ENCODE assay signal across 12 cellular contexts in genomic region chr6:134551245-134551960, GRCh38.
DNase-seq lines count a peak whose midpoint lies in the region; ATAC-seq and TF ChIP-seq lines count a peak whose summit lies in the region.
"Had no signal": no experiment of that assay in that cellular context is flagged by ENCODE, and none has a peak within 500 bp of the region (broad histone marks: within the 10 kb centered on the region; RNA-seq: fewer than 3 reads in every experiment).

No MANE protein-coding gene starts in this region.

- DNase-seq in A172 (ENCODE audit: low spot score) (peak; percentile 46), HS-5 (ENCODE audit: low read depth) (peak; percentile 86), mammary epithelial cell (peak; percentile 64), CD1c-positive myeloid dendritic cell (ENCODE audit: extremely low spot score) (no peak), DMS79 (lab: John Stamatoyannopoulos, UW) (no peak), KG1 (lab: John Stamatoyannopoulos, UW) (no peak)
- DNase-seq: activated naive CD8-positive, alpha-beta T cell treated with anti-CD3 and anti-CD28 coated beads for 36 hours; BE2C; left ventricle myocardium superior had no signal

- H3K9me3 ChIP-seq in mammary epithelial cell (replicated peaks; ENCODE audit: insufficient read depth, low read length): no peaks in the 10 kb centered on the region
- H3K9me3 ChIP-seq: BE2C, right atrium auricular region had no signal

- BruUV-seq in mammary epithelial cell (replicated peaks; lab: Mats Ljungman, UMichigan): no TSS peak

- H4K20me1 ChIP-seq in mammary epithelial cell (ENCODE audit: insufficient read depth, low read length): no peaks in the 10 kb centered on the region

- peak overlapping the region; percentile 37 for H3K4me2 ChIP-seq in mammary epithelial cell (ENCODE audit: insufficient read depth, low read depth, low read length)

- no peaks in the 10 kb centered on the region for H3K36me3 ChIP-seq in mammary epithelial cell (ENCODE audit: insufficient read depth, low read length)
- H3K36me3 ChIP-seq: BE2C, right atrium auricular region had no signal

- H3K27me3 ChIP-seq in mammary epithelial cell (ENCODE audit: insufficient read depth, low read length) (no peaks in the 10 kb centered on the region), layer of hippocampus (ENCODE audit: control insufficient read depth, insufficient read depth, low read length) (no peaks in the 10 kb centered on the region)
- H3K27me3 ChIP-seq: BE2C, right atrium auricular region had no signal

- TF ChIP-seq CTCF in mammary epithelial cell (conservative IDR thresholded peaks at IDR 0.05 in 1 of 2, IDR thresholded peaks at IDR 0.05 in 1 of 2; ENCODE audit: extremely low read depth in 1 of 2, insufficient read depth in 1 of 2, low read depth in 1 of 2, low read length in 2 of 2): no peak

- no peak overlapping the region for H3K4me3 ChIP-seq in mammary epithelial cell (replicated peaks in 1 of 3; ENCODE audit: insufficient read depth in 1 of 3, low read depth in 2 of 3, low read length in 3 of 3)
- H3K4me3 ChIP-seq: right atrium auricular region had no signal

- H3K9ac ChIP-seq in mammary epithelial cell (ENCODE audit: insufficient read depth, low read length): no peak overlapping the region

- 39% methylated on average over 6 of the region's 6 CpGs for WGBS in mammary epithelial cell (ENCODE audit: low coverage, missing lambda C conversion rate)

- peaks cover 13% of the 10 kb centered on the region for H3K4me1 ChIP-seq in mammary epithelial cell (ENCODE audit: insufficient read depth, low read length)

- TF ChIP-seq POLR2A in GM18505 (IDR thresholded peaks at IDR 0.05; ENCODE audit: borderline replicate concordance, extremely low read depth, insufficient read depth, insufficient read length): no peak

- no peaks in the 10 kb centered on the region for H3K79me2 ChIP-seq in mammary epithelial cell (ENCODE audit: insufficient read depth, low read length)

- dilution Hi-C loops in mammary epithelial cell (cut with HindIII; ENCODE audit: low sequenced_read_pairs): no loop called here

- H3K27ac ChIP-seq in mammary epithelial cell (ENCODE audit: insufficient read depth, low read depth, low read length) (no peak overlapping the region), layer of hippocampus (ENCODE audit: low read depth, low read length) (peak overlapping the region; percentile 2)
- H3K27ac ChIP-seq: right atrium auricular region had no signal

- H2AFZ ChIP-seq in mammary epithelial cell (ENCODE audit: low read depth, low read length): peak overlapping the region; percentile 63

- intact Hi-C loops in mammary epithelial cell (cut with micrococcal nuclease): no loop called here

- CTCF ChIA-PET in mammary epithelial cell (lab: Charles Lee; ENCODE audit: low non-redundant PET): no interaction called here

- no peak for ATAC-seq in GM18505 (IDR thresholded peaks at IDR 0.05; ENCODE audit: unreplicated experiment)
- ATAC-seq: left ventricle myocardium superior had no signal

- in situ Hi-C loops in mammary epithelial cell (cut with MboI; ENCODE audit: low sequenced_read_pairs in 2 of 2): no loop called here

Comparison
In these comparisons a context has a peak if more than half of its experiments do, and no peak if none do; other contexts are left out.
1. DNase-seq: peak in A172 (single experiment), HS-5 (single experiment) and mammary epithelial cell (single experiment); none in CD1c-positive myeloid dendritic cell (single experiment), DMS79 (single experiment) and KG1 (single experiment).